11 cellular contexts compared by ENCODE assay signal in genomic region chr1:235708390-235708962, GRCh38. TPM values are rescaled to one million over a fixed set of nuclear protein-coding genes. Genes with fewer than 3 reads are reported as not detected.
DNase-seq lines count a peak whose midpoint lies in the region; ATAC-seq, FAIRE-seq and TF ChIP-seq lines count a peak whose summit lies in the region.
"Had no signal": no experiment of that assay in that cellular context is flagged by ENCODE, and none has a peak within 500 bp of the region (broad histone marks: within the 10 kb centered on the region; RNA-seq: fewer than 3 reads in every experiment).

No MANE protein-coding gene starts in this region.

- ATAC-seq in pancreas = peak in 3 of 4 donors; percentile 68 to 86 (median 80)

- H3K9me3 ChIP-seq in pancreas = no peaks in the 10 kb centered on the region
- H3K9me3 ChIP-seq: right lobe of liver, SJSA1 had no signal

- peak; percentile 8 for DNase-seq in NCI-H510A treated with DMSO at 0.1 percent for 48 hours (lab: John Stamatoyannopoulos, UW)
- DNase-seq in NCI-H510A (lab: John Stamatoyannopoulos, UW) = no peak
- DNase-seq in NCI-H2081 (lab: John Stamatoyannopoulos, UW) = peak; percentile 12 to 70
- peak; percentile 98 for DNase-seq in bronchial epithelial cell (ENCODE audit: low read depth)
- no peak for DNase-seq in pancreas
- DNase-seq in NCI-H1417 (lab: John Stamatoyannopoulos, UW) = no peak
- no peak for DNase-seq in posterior cingulate gyrus
- DNase-seq in DMS79 treated with DMSO at 0.1 percent for 48 hours (lab: John Stamatoyannopoulos, UW) = no peak
- DNase-seq: right lobe of liver had no signal

- no peak for FAIRE-seq in bronchial epithelial cell (lab: Jason Lieb, UNC)
- FAIRE-seq in pancreas (lab: Jason Lieb, UNC) = no peak
- FAIRE-seq: A204.1 had no signal

- H3K4me1 ChIP-seq in pancreas = peaks cover 0 to 15% (median 11%) of the 10 kb centered on the region in 3 donors
- H3K4me1 ChIP-seq: right lobe of liver had no signal

- peaks cover 1% of the 10 kb centered on the region for H3K36me3 ChIP-seq in bronchial epithelial cell (ENCODE audit: control insufficient read depth, insufficient read depth, low read length)
- no peaks in the 10 kb centered on the region for H3K36me3 ChIP-seq in pancreas

- TF ChIP-seq CTCF in bronchial epithelial cell (IDR thresholded peaks at IDR 0.05; ENCODE audit: insufficient read depth, low read length, severe bottlenecking) (no peak), pancreas (IDR thresholded peaks at IDR 0.05) (no peak)

- H3K27ac ChIP-seq in pancreas = peak overlapping the region in 3 of 4 donors; percentile 3 to 20 (median 13)
- H3K27ac ChIP-seq: right lobe of liver, SJSA1 had no signal

- no peaks in the 10 kb centered on the region for H3K27me3 ChIP-seq in bronchial epithelial cell (ENCODE audit: control insufficient read depth, insufficient read depth, low read length)
- H3K27me3 ChIP-seq in pancreas = no peaks in the 10 kb centered on the region
- H3K27me3 ChIP-seq: right lobe of liver, SJSA1 had no signal

- intact Hi-C loops in pancreas (cut with DNase I) (no loop called here), posterior cingulate gyrus (cut with DNase I) (no loop called here)

- H3K4me3 ChIP-seq in bronchial epithelial cell (ENCODE audit: low read depth, low read length) (no peak overlapping the region), pancreas (no peak overlapping the region)
- H3K4me3 ChIP-seq: right lobe of liver, SJSA1 had no signal

- whole genome bisulfite sequencing in pancreas, 2 donors = 33 to 48% methylated on average over 4 of the region's 4 CpGs

RNA-seq across cellular contexts. Expression of gene GNG4, which starts 58.9 kb away (rescaled TPM):
- 0.13 TPM in 1 of 2 replicates, not detected in the other for total RNA-seq in bronchial epithelial cell
- 1 to 10 TPM in 5 of 6 donors, under 1 TPM in 1; 0.56 to 7.8 (median 2.2) TPM for total RNA-seq in pancreas
- polyA plus RNA-seq in pancreas = 10 to 100 TPM in 1 of 2 donors, 1 to 10 TPM in 1; 5.0 to 20.4 TPM

Comparison
In these comparisons a context has a peak if more than half of its experiments do, and no peak if none do; other contexts are left out.
1. DNase-seq: peak in NCI-H510A treated with DMSO at 0.1 percent for 48 hours (single experiment), NCI-H2081 (2 of 2) and bronchial epithelial cell (single experiment); none in NCI-H510A (single experiment), pancreas (0 of 6), NCI-H1417 (0 of 3), posterior cingulate gyrus (0 of 10) and DMS79 treated with DMSO at 0.1 percent for 48 hours (single experiment).